8 cellular contexts compared by ENCODE assay signal in the genomic region with DNA sequence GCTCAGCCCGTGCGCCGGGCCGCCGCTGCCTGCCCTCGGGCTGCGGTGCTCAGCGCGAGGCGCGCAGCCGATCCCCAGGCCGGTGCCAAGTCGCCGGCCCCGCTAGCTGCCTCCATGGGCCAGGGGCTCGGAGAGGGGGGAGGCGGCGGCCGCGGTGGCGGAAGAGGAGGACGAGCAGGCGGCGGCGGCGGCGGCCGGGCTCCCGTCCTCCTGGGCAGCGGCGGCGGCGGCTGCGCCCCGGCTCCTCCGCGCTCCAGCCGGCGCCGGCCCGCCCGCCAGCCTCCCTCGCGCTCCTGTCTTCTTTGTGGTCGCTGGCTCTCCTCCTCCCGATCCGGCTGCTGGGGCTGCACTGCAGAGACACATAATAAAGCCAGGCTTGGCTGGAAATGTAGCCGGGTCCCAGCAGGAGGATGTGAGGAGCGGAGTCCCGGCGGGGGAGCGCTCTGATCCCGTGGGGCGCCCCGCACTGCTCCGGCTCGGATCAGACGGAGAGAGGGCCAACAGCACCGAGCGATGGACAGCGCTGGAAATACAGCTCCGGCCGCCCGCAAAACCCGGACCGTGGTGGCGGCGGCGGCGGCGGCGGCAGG. TPM values are rescaled to one million over a fixed set of nuclear protein-coding genes. Genes with fewer than 3 reads are reported as not detected.
DNase-seq lines count a peak whose midpoint lies in the region; TF ChIP-seq lines count a peak whose summit lies in the region.

No MANE protein-coding gene starts in this region.

- no peak for TF ChIP-seq POLR2A in transverse colon (IDR thresholded peaks at IDR 0.05)

- WGBS in transverse colon (ENCODE audit: low coverage in 1 of 2), 2 donors = 1% methylated on average over 24 of the region's 73 CpGs; no CpG with 5 or more reads in 1 of the 2 donors

- intact Hi-C loops in transverse colon (cut with DNase I; ENCODE audit: low total_unique reads) = no loop called here

- H3K9ac ChIP-seq in muscle layer of colon (ENCODE audit: low read length) = no peak overlapping the region

- H3K27ac ChIP-seq in muscle layer of colon (ENCODE audit: low read depth, low read length) (peak overlapping the region; percentile 75), transverse colon (peak overlapping the region; percentile 94 to 98 (median 96))

- H3K4me3 ChIP-seq in fibroblast of mammary gland (ENCODE audit: control insufficient read depth, low read depth, low read length) (peak overlapping the region; percentile 39), muscle layer of colon (ENCODE audit: low read depth in 1 of 2, low read length in 2 of 2) (peak overlapping the region in 1 of 2 donors; percentile 71), transverse colon (peak overlapping the region; percentile 21 to 88 (median 78))

- in situ Hi-C loops in transverse colon (cut with MboI; ENCODE audit: low pct_ligation_motif_present in 1 of 4, low pct_unique_long_range_greater_than_20kb in 1 of 4, low sequenced_read_pairs in 3 of 4) = loop anchor here in 1 of 4 donors (25.0 kb wide), 1 partner anchor 245 kb away; no protein-coding TSS in a partner anchor

- H3K4me1 ChIP-seq in muscle layer of colon (ENCODE audit: insufficient read depth, low read length) (peaks cover 7% of the 10 kb centered on the region), transverse colon (peaks cover 23 to 48% (median 42%) of the 10 kb centered on the region in 4 donors)

- no peaks in the 10 kb centered on the region for H3K36me3 ChIP-seq in muscle layer of colon (ENCODE audit: insufficient read depth, low read length)
- H3K36me3 ChIP-seq in transverse colon = no peaks in the 10 kb centered on the region

- DNase-seq in NCI-H1436 (lab: John Stamatoyannopoulos, UW) (peak; percentile 21), NCI-H1436 treated with DMSO at 0.1 percent for 48 hours (lab: John Stamatoyannopoulos, UW) (no peak), NCI-H128 (lab: John Stamatoyannopoulos, UW; ENCODE audit: unreplicated experiment) (peak; percentile 13), fibroblast of mammary gland (ENCODE audit: low read depth) (peak; percentile 70), transverse colon (peak; percentile 86), NCI-H774 (lab: John Stamatoyannopoulos, UW) (no peak)
- DNase-seq in activated T-cell treated with anti-CD3 and anti-CD28 coated beads, Interleukin-2, amount 50 U/mL, for 1 hour = peak; percentile 30

- no peak for TF ChIP-seq EP300 in transverse colon (IDR thresholded peaks at IDR 0.05; ENCODE audit: low read depth)

- H3K27me3 ChIP-seq in muscle layer of colon (ENCODE audit: control insufficient read depth in 1 of 2, insufficient read depth in 2 of 2, low read length in 2 of 2) (peaks cover 0 to 3% of the 10 kb centered on the region in 2 donors), transverse colon (no peaks in the 10 kb centered on the region)

- H3K9me3 ChIP-seq in muscle layer of colon (ENCODE audit: low read length) (no peaks in the 10 kb centered on the region), transverse colon (no peaks in the 10 kb centered on the region)

- no peak for TF ChIP-seq CTCF in fibroblast of mammary gland (conservative IDR thresholded peaks at IDR 0.05; ENCODE audit: control insufficient read depth, insufficient read depth, low read depth, low read length)
- TF ChIP-seq CTCF in transverse colon (IDR thresholded peaks at IDR 0.05) = peak in 1 of 5 experiments; percentile 3

RNA-seq across cellular contexts. Expression of a gene that starts 0.9 kb away (rescaled TPM):
- total RNA-seq in transverse colon = 10 to 100 TPM in 1 of 4 donors, 1 to 10 TPM in 3; 4.9 to 13.1 (median 7.2) TPM

Comparison
In these comparisons a context has a peak if more than half of its experiments do, and no peak if none do; other contexts are left out.
1. DNase-seq: peak in NCI-H1436 (single experiment), NCI-H128 (single experiment), activated T-cell treated with anti-CD3 and anti-CD28 coated beads, Interleukin-2, amount 50 U/mL, for 1 hour (single experiment), fibroblast of mammary gland (single experiment) and transverse colon (single experiment); none in NCI-H1436 treated with DMSO at 0.1 percent for 48 hours (single experiment) and NCI-H774 (single experiment).